In genomic region chr14:35317820-35318219, GRCh38 we compare ENCODE assay signal across 23 cellular contexts.
"Had no signal": no experiment of that assay in that cellular context is flagged by ENCODE, and none has a peak within 500 bp of the region (broad histone marks: within the 10 kb centered on the region; RNA-seq: fewer than 3 reads in every experiment).

No MANE protein-coding gene starts in this region.

- H3K4me3 Mint-ChIP-seq: mesothelial cell of epicardium had no signal

- H3K4me1 Mint-ChIP-seq: mesothelial cell of epicardium had no signal

- ATAC-seq: esophagus mucosa, gastrocnemius medialis, heart right ventricle, left cardiac atrium, left lung, left ventricle myocardium superior, lower lobe of right lung, mucosa of descending colon had no signal

- H3K9me3 Mint-ChIP-seq: mesothelial cell of epicardium had no signal

- H3K27ac Mint-ChIP-seq: mesothelial cell of epicardium had no signal

- DNase-seq: dermis blood vessel endothelial cell; dorsolateral prefrontal cortex; effector CD4-positive, alpha-beta T cell; effector memory CD4-positive, alpha-beta T cell; erythroblast; esophagus squamous epithelium; foreskin fibroblast; foreskin melanocyte; gastrocnemius medialis; glutamatergic neuron; head of caudate nucleus; heart right ventricle; hippocampal formation; left cardiac atrium; left lung; left ventricle myocardium superior; lower lobe of right lung; mesenchymal stem cell; mucosa of descending colon had no signal

- H3K27ac ChIP-seq: coronary artery, dorsolateral prefrontal cortex, epithelial cell of prostate, esophagus squamous epithelium, gastrocnemius medialis, heart right ventricle, left lung, lower lobe of right lung had no signal
